Comparison of ENCODE assay signal across 8 cellular contexts in genomic region chr9:136849960-136850865, GRCh38. TPM values are rescaled to one million over a fixed set of nuclear protein-coding genes. Genes with fewer than 3 reads are reported as not detected.
DNase-seq lines count a peak whose midpoint lies in the region; ATAC-seq and TF ChIP-seq lines count a peak whose summit lies in the region.

No MANE protein-coding gene starts in this region.

- TF ChIP-seq POLR2A in ovary (IDR thresholded peaks at IDR 0.05): no peak

- peak overlapping the region in 2 of 8 donors; percentile 80 to 88 for H3K27ac Mint-ChIP-seq in CD8-positive, alpha-beta memory T cell

- no peak for ATAC-seq in GM19397 (IDR thresholded peaks at IDR 0.05; ENCODE audit: unreplicated experiment)

- TF ChIP-seq EP300 in ovary (IDR thresholded peaks at IDR 0.05): no peak

- H3K36me3 ChIP-seq in CD8-positive, alpha-beta memory T cell (ENCODE audit: insufficient read depth, low read length): no peaks in the 10 kb centered on the region
- H3K36me3 ChIP-seq in esophagus (ENCODE audit: control insufficient read depth in 2 of 2, insufficient read depth in 2 of 2, low read length in 1 of 2) (peaks cover 0 to 4% of the 10 kb centered on the region in 2 donors), ovary (no peaks in the 10 kb centered on the region)

- H3K27ac ChIP-seq in CD8-positive, alpha-beta memory T cell (ENCODE audit: low read depth, low read length): peak overlapping the region; percentile 61
- H3K27ac ChIP-seq in RWPE1 (peak overlapping the region; percentile 98), esophagus (ENCODE audit: low read depth in 2 of 2, low read length in 1 of 2) (peak overlapping the region; percentile 45 to 50), ovary (peak overlapping the region; percentile 33 to 86)

- TF ChIP-seq CTCF in RWPE1 (conservative IDR thresholded peaks at IDR 0.05; ENCODE audit: low read depth): no peak
- no peak for TF ChIP-seq CTCF in ovary (IDR thresholded peaks at IDR 0.05)

- 42 to 46% methylated on average over 41 to 43 of the region's 43 CpGs for whole genome bisulfite sequencing in esophagus, 2 donors
- 31 to 36% (median 32%) methylated on average over 40 to 43 of the region's 43 CpGs for WGBS in ovary, 3 donors

- H3K4me3 ChIP-seq in CD8-positive, alpha-beta memory T cell (ENCODE audit: low read length): peak overlapping the region; percentile 50
- H3K4me3 ChIP-seq in esophagus (ENCODE audit: low read depth in 1 of 2, low read length in 2 of 2) (peak overlapping the region; percentile 40 to 60), ovary (peak overlapping the region; percentile 51)

- peak overlapping the region; percentile 66 to 92 (median 89) for H3K4me3 Mint-ChIP-seq in CD8-positive, alpha-beta memory T cell

- no peaks in the 10 kb centered on the region for H3K9me3 ChIP-seq in CD8-positive, alpha-beta memory T cell (ENCODE audit: low read length)
- H3K9me3 ChIP-seq in esophagus (ENCODE audit: control insufficient read depth in 2 of 2, insufficient read depth in 1 of 2, low read depth in 1 of 2, low read length in 1 of 2) (peaks cover 0 to 6% of the 10 kb centered on the region in 2 donors), ovary (no peaks in the 10 kb centered on the region)

- peaks cover 0 to 27% (median 12%) of the 10 kb centered on the region in 3 donors for H3K4me1 Mint-ChIP-seq in CD8-positive, alpha-beta memory T cell

- peaks cover 0 to 5% (median 0%) of the 10 kb centered on the region in 3 donors for H3K36me3 Mint-ChIP-seq in CD8-positive, alpha-beta memory T cell

- H3K27me3 ChIP-seq in CD8-positive, alpha-beta memory T cell (ENCODE audit: insufficient read depth, low read length, poor library complexity, severe bottlenecking): peaks cover 4% of the 10 kb centered on the region
- no peaks in the 10 kb centered on the region for H3K27me3 ChIP-seq in esophagus (ENCODE audit: control insufficient read depth in 1 of 2, insufficient read depth in 2 of 2, low read length in 2 of 2)
- H3K27me3 ChIP-seq in ovary: peaks cover 14% of the 10 kb centered on the region

- DNase-seq in CD8-positive, alpha-beta memory T cell: no peak
- DNase-seq in RWPE1 (ENCODE audit: low spot score) (no peak), ovary (peak in 2 of 5 donors; percentile 55 to 59), T-helper 9 cell (no peak), NCI-H2227 treated with DMSO at 0.1 percent for 48 hours (lab: John Stamatoyannopoulos, UW) (no peak)
- no peak for DNase-seq in NK-92 treated with Interleukin-12 subunit alpha and Interleukin-12 subunit beta, amount 100 ng/mL, for 24 hours (lab: John Stamatoyannopoulos, UW)

- intact Hi-C loops in ovary (cut with DNase I): loop anchor here in 1 of 4 donors (5.0 to 10.0 kb wide), 3 partner anchors 55 to 182 kb away; partner anchors contain the start of genes C8G, CCDC183, FBXW5 and FUT7

- H3K9me3 Mint-ChIP-seq in CD8-positive, alpha-beta memory T cell: peaks cover 0 to 3% (median 0%) of the 10 kb centered on the region in 5 donors

- peaks cover 8 to 19% of the 10 kb centered on the region in 2 donors for H3K27me3 Mint-ChIP-seq in CD8-positive, alpha-beta memory T cell

- CTCF ChIA-PET in CD8-positive, alpha-beta memory T cell (lab: Charles Lee): no interaction called here
- CTCF ChIA-PET in RWPE1 (lab: Yijun Ruan, JAX): interaction anchor here (0.5 to 1.0 kb wide), 3 partner anchors 121 to 180 kb away, joined by 3 to 4 read pairs (median 3); no protein-coding TSS in a partner anchor

- peaks cover 17% of the 10 kb centered on the region for H3K4me1 ChIP-seq in CD8-positive, alpha-beta memory T cell (ENCODE audit: insufficient read depth, low read length)
- H3K4me1 ChIP-seq in esophagus (ENCODE audit: control insufficient read depth in 2 of 2, insufficient read depth in 2 of 2, low read length in 1 of 2) (peaks cover 4 to 36% of the 10 kb centered on the region in 2 donors), ovary (ENCODE audit: insufficient read depth) (peaks cover 15% of the 10 kb centered on the region)

- POLR2A ChIA-PET in CD8-positive, alpha-beta memory T cell (lab: Charles Lee): interaction anchor here (0.5 kb wide), 1 partner anchor 220 kb away, joined by 3 read pairs; the partner anchor contains the start of gene SAPCD2
- POLR2A ChIA-PET in RWPE1 (lab: Yijun Ruan, JAX; ENCODE audit: low non-redundant PET): interaction anchor here (0.6 kb wide), 2 partner anchors 32 to 88 kb away, joined by 3 read pairs; no protein-coding TSS in a partner anchor

RNA-seq across cellular contexts. Expression of gene PHPT1, which starts 1.0 kb away (rescaled TPM):
- 100 to 1,000 TPM; 108 to 110 TPM for total RNA-seq in CD8-positive, alpha-beta memory T cell
- 100.0 TPM for polyA plus RNA-seq in CD8-positive, alpha-beta memory T cell
- polyA plus RNA-seq in esophagus (100 to 1,000 TPM in 1 of 2 donors, 10 to 100 TPM in 1; 83.1 to 101 TPM), ovary (10 to 100 TPM; 18.1 to 57.6 TPM)
- total RNA-seq in ovary: 100 to 1,000 TPM in 2 of 7 donors, 10 to 100 TPM in 5; 39.2 to 132 (median 86.9) TPM

RNA-seq across cellular contexts. Expression of gene MAMDC4, which starts 1.9 kb away (rescaled TPM):
- 10 to 100 TPM; 12.2 to 12.9 TPM for total RNA-seq in CD8-positive, alpha-beta memory T cell
- polyA plus RNA-seq in CD8-positive, alpha-beta memory T cell: not detected
- polyA plus RNA-seq in esophagus (10 to 100 TPM in 1 of 2 donors, 1 to 10 TPM in 1; 3.9 to 11.5 TPM), ovary (1 to 10 TPM in 1 of 2 donors, under 1 TPM in 1; 0.15 to 2.6 TPM)
- total RNA-seq in ovary: 10 to 100 TPM in 1 of 7 donors, 1 to 10 TPM in 6; 2.1 to 31.4 (median 2.5) TPM

RNA-seq across cellular contexts. Expression of gene AJM1, which starts 7.9 kb away (rescaled TPM):
- total RNA-seq in CD8-positive, alpha-beta memory T cell: 1 to 10 TPM; 3.2 TPM
- polyA plus RNA-seq in CD8-positive, alpha-beta memory T cell: 0.39 TPM
- polyA plus RNA-seq in esophagus: 1 to 10 TPM; 1.9 to 3.7 TPM
- 1 to 10 TPM in 5 of 7 donors, under 1 TPM in 2; 0.48 to 2.4 (median 1.4) TPM for total RNA-seq in ovary
- under 1 TPM in 1 of 2 donors, not detected in 1; 0.93 TPM for polyA plus RNA-seq in ovary

RNA-seq across cellular contexts. Expression of gene EDF1, which starts 15.9 kb away (rescaled TPM):
- total RNA-seq in CD8-positive, alpha-beta memory T cell: 100 to 1,000 TPM; 354 to 356 TPM
- 476 TPM for polyA plus RNA-seq in CD8-positive, alpha-beta memory T cell
- polyA plus RNA-seq in esophagus (100 to 1,000 TPM; 445 to 637 TPM), ovary (100 to 1,000 TPM; 154 to 444 TPM)
- total RNA-seq in ovary: 100 to 1,000 TPM; 306 to 391 (median 336) TPM

RNA-seq across cellular contexts. Expression of gene TRAF2, which starts 36.1 kb away (rescaled TPM):
- total RNA-seq in CD8-positive, alpha-beta memory T cell: 10 to 100 TPM; 53.2 to 60.5 TPM
- polyA plus RNA-seq in CD8-positive, alpha-beta memory T cell: 23.1 TPM
- polyA plus RNA-seq in esophagus (10 to 100 TPM; 11.0 to 16.6 TPM), ovary (1 to 10 TPM in 1 of 2 donors, under 1 TPM in 1; 0.83 to 7.6 TPM)
- 10 to 100 TPM in 4 of 7 donors, 1 to 10 TPM in 3; 5.6 to 11.9 (median 10.3) TPM for total RNA-seq in ovary

Comparison
In these comparisons a context has a peak if more than half of its experiments do, and no peak if none do; other contexts are left out.
1. H3K27ac ChIP-seq: peak in every context shown above with its lines; median percentile 98 in RWPE1; 61 in CD8-positive, alpha-beta memory T cell; 60 in ovary; 48 in esophagus.